12 cellular contexts compared by ENCODE assay signal in the genomic region with DNA sequence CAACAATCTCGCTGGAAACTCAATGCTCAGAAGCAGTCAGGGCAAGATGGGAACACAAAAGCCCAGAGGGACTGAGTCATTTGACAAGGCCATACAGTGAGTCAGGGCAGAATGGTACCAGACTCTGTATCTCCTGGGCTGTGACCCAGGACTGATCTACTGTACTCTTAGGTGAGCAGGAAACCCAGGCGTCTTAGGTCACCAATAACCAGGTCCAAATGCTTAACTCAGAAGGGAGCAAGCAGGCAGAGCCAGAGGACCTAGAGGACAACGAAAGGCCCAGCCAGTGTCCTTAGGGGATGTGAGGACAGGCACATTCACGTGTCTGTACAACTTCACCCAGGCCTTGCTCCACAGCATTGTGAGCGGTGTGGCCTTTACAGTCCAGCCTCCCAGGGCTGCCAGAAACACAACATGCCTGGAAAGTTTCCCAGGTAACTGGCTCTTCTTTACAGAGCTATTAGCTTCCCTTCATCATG.
DNase-seq lines count a peak whose midpoint lies in the region; ATAC-seq and TF ChIP-seq lines count a peak whose summit lies in the region.
"Had no signal": no experiment of that assay in that cellular context is flagged by ENCODE, and none has a peak within 500 bp of the region (broad histone marks: within the 10 kb centered on the region; RNA-seq: fewer than 3 reads in every experiment).

No MANE protein-coding gene starts in this region.

- H3K4me2 ChIP-seq in neural progenitor cell: no peak overlapping the region

- H3K27ac Mint-ChIP-seq in neural progenitor cell: peak overlapping the region; percentile 14

- H3K79me2 ChIP-seq in neural progenitor cell (ENCODE audit: low read depth): no peaks in the 10 kb centered on the region

- TF ChIP-seq CTCF in fibroblast of mammary gland (conservative IDR thresholded peaks at IDR 0.05; ENCODE audit: control insufficient read depth, insufficient read depth, low read depth, low read length) (no peak), neural progenitor cell (IDR thresholded peaks at IDR 0.05) (no peak)

- H3K27me3 ChIP-seq in neural progenitor cell: no peaks in the 10 kb centered on the region

- ATAC-seq in SK-N-SH treated with all-trans-retinoic acid at 6 μM for 48 hours (peak; percentile 84), GM18517 (IDR thresholded peaks at IDR 0.05; ENCODE audit: unreplicated experiment) (no peak)

- no peaks in the 10 kb centered on the region for H4K20me1 ChIP-seq in neural progenitor cell (ENCODE audit: low read depth)

- peaks cover 20% of the 10 kb centered on the region for H3K4me1 Mint-ChIP-seq in neural progenitor cell

- no peak overlapping the region for H3K27ac ChIP-seq in neural progenitor cell

- DNase-seq in EH (ENCODE audit: low read depth): peak; percentile 65
- peak; percentile 68 for DNase-seq in fibroblast of mammary gland (ENCODE audit: low read depth)
- no peak for DNase-seq in neural progenitor cell (ENCODE audit: low spot score)
- no peak for DNase-seq in NCI-H1417 (lab: John Stamatoyannopoulos, UW)
- DNase-seq in dedifferentiated amniotic fluid mesenchymal stem cell (ENCODE audit: extremely low spot score): no peak
- no peak for DNase-seq in NCI-H128 (lab: John Stamatoyannopoulos, UW; ENCODE audit: unreplicated experiment)
- DNase-seq: activated CD4-positive, CD25-positive, alpha-beta regulatory T cell treated with anti-CD3 and anti-CD28 coated beads, Interleukin-2, amount 50 U/mL, for 72 hours; DMS79 treated with DMSO at 0.1 percent for 48 hours; effector CD4-positive, alpha-beta T cell; stimulated activated naive CD4-positive, alpha-beta T cell had no signal

- H3K4me1 ChIP-seq in neural progenitor cell: no peaks in the 10 kb centered on the region

- no peaks in the 10 kb centered on the region for H3K36me3 Mint-ChIP-seq in neural progenitor cell

- H3K4me3 ChIP-seq in fibroblast of mammary gland (ENCODE audit: control insufficient read depth, low read depth, low read length): no peak overlapping the region
- no peak overlapping the region for H3K4me3 ChIP-seq in neural progenitor cell

- H3K9ac ChIP-seq in neural progenitor cell: no peak overlapping the region

- no peaks in the 10 kb centered on the region for H3K9me3 ChIP-seq in neural progenitor cell (ENCODE audit: low read depth)

- no peaks in the 10 kb centered on the region for H3K9me3 Mint-ChIP-seq in neural progenitor cell

- H3K27me3 Mint-ChIP-seq in neural progenitor cell (ENCODE audit: insufficient read depth, low read depth): peaks cover 3% of the 10 kb centered on the region

- H3F3A ChIP-seq in neural progenitor cell (ENCODE audit: low read depth): no peaks in the 10 kb centered on the region

- H2AFZ ChIP-seq in neural progenitor cell (replicated peaks): no peak overlapping the region

- no peak overlapping the region for H3K4me3 Mint-ChIP-seq in neural progenitor cell

- H3K36me3 ChIP-seq in neural progenitor cell: no peaks in the 10 kb centered on the region

TF ChIP-seq in SK-N-SH treated with all-trans-retinoic acid at 6 μM for 48 hours, 23 proteins besides CTCF, POLR2A, EP300 and RAD21:
- TF ChIP-seq PPARA (CRISPR knock-in tag; IDR thresholded peaks at IDR 0.05; ENCODE audit: borderline replicate concordance): no peak
- TF ChIP-seq, protein P1, sequence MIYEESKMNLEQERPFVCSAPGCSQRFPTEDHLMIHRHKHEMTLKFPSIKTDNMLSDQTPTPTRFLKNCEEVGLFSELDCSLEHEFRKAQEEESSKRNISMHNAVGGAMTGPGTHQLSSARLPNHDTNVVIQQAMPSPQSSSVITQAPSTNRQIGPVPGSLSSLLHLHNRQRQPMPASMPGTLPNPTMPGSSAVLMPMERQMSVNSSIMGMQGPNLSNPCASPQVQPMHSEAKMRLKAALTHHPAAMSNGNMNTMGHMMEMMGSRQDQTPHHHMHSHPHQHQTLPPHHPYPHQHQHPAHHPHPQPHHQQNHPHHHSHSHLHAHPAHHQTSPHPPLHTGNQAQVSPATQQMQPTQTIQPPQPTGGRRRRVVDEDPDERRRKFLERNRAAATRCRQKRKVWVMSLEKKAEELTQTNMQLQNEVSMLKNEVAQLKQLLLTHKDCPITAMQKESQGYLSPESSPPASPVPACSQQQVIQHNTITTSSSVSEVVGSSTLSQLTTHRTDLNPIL (CRISPR knock-in tag; IDR thresholded peaks at IDR 0.05; ENCODE audit: low read depth): no peak
- TF ChIP-seq, protein P2, sequence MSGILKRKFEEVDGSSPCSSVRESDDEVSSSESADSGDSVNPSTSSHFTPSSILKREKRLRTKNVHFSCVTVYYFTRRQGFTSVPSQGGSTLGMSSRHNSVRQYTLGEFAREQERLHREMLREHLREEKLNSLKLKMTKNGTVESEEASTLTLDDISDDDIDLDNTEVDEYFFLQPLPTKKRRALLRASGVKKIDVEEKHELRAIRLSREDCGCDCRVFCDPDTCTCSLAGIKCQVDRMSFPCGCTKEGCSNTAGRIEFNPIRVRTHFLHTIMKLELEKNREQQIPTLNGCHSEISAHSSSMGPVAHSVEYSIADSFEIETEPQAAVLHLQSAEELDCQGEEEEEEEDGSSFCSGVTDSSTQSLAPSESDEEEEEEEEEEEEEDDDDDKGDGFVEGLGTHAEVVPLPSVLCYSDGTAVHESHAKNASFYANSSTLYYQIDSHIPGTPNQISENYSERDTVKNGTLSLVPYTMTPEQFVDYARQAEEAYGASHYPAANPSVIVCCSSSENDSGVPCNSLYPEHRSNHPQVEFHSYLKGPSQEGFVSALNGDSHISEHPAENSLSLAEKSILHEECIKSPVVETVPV (CRISPR knock-in tag; IDR thresholded peaks at IDR 0.05): no peak
- TF ChIP-seq CSDC2 (CRISPR knock-in tag; IDR thresholded peaks at IDR 0.05): no peak
- no peak for TF ChIP-seq ZNF8 (CRISPR knock-in tag; IDR thresholded peaks at IDR 0.05)
- no peak for TF ChIP-seq ZNF70 (CRISPR knock-in tag; IDR thresholded peaks at IDR 0.05)
- no peak for TF ChIP-seq SNAI2 (CRISPR knock-in tag; IDR thresholded peaks at IDR 0.05)
- no peak for TF ChIP-seq ZC3H10 (CRISPR knock-in tag; IDR thresholded peaks at IDR 0.05)
- TF ChIP-seq, protein P3, sequence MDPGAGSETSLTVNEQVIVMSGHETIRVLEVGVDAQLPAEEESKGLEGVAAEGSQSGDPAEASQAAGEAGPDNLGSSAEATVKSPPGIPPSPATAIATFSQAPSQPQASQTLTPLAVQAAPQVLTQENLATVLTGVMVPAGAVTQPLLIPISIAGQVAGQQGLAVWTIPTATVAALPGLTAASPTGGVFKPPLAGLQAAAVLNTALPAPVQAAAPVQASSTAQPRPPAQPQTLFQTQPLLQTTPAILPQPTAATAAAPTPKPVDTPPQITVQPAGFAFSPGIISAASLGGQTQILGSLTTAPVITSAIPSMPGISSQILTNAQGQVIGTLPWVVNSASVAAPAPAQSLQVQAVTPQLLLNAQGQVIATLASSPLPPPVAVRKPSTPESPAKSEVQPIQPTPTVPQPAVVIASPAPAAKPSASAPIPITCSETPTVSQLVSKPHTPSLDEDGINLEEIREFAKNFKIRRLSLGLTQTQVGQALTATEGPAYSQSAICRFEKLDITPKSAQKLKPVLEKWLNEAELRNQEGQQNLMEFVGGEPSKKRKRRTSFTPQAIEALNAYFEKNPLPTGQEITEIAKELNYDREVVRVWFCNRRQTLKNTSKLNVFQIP (CRISPR knock-in tag; IDR thresholded peaks at IDR 0.05; ENCODE audit: borderline replicate concordance, low read depth): no peak
- no peak for TF ChIP-seq BACH2 (CRISPR knock-in tag; IDR thresholded peaks at IDR 0.05; ENCODE audit: borderline replicate concordance)
- no peak for TF ChIP-seq ISL1 (CRISPR knock-in tag; IDR thresholded peaks at IDR 0.05)

Comparison
In these comparisons a context has a peak if more than half of its experiments do, and no peak if none do; other contexts are left out.
1. DNase-seq: peak in EH (single experiment) and fibroblast of mammary gland (single experiment); none in neural progenitor cell (single experiment), NCI-H1417 (0 of 3), dedifferentiated amniotic fluid mesenchymal stem cell (single experiment) and NCI-H128 (single experiment).